ENCODE assay signal across 18 cellular contexts in genomic region chr19:18190278-18190677, GRCh38. TPM values are rescaled to one million over a fixed set of nuclear protein-coding genes. Genes with fewer than 3 reads are reported as not detected.
A peak's percentile ranks its signal among the peaks of the same experiment; 100 is the strongest.
DNase-seq lines count a peak whose midpoint lies in the region; ATAC-seq and TF ChIP-seq lines count a peak whose summit lies in the region.
"Had no signal": no experiment of that assay in that cellular context is flagged by ENCODE, and none has a peak within 500 bp of the region (broad histone marks: within the 10 kb centered on the region; RNA-seq: fewer than 3 reads in every experiment).

No MANE protein-coding gene starts in this region.

- peaks cover 29% of the 10 kb centered on the region for H3K4me1 Mint-ChIP-seq in CD4-positive, alpha-beta T cell (ENCODE audit: low read depth)
- H3K4me1 Mint-ChIP-seq in nephron progenitor cell = peaks cover 34% of the 10 kb centered on the region
- H3K4me1 Mint-ChIP-seq in stimulated activated naive B cell treated with anti-CD40 and anti-IgM and Interleukin-4, amounts not matched to agents 10 μg/mL and 1 μg/mL and 100 μg/mL, for 72 hours = peaks cover 23 to 37% of the 10 kb centered on the region in 2 donors

- TF ChIP-seq CTCF in CD4-positive, alpha-beta T cell (IDR thresholded peaks at IDR 0.05) = no peak
- TF ChIP-seq CTCF in RWPE1 (conservative IDR thresholded peaks at IDR 0.05; ENCODE audit: low read depth) (no peak), nephron progenitor cell (IDR thresholded peaks at IDR 0.05) (no peak)

- H3K27ac Mint-ChIP-seq in CD4-positive, alpha-beta T cell = no peak overlapping the region
- H3K27ac Mint-ChIP-seq in nephron progenitor cell = peak overlapping the region; percentile 36
- no peak overlapping the region for H3K27ac Mint-ChIP-seq in stimulated activated naive B cell treated with anti-CD40 and anti-IgM and Interleukin-4, amounts not matched to agents 10 μg/mL and 1 μg/mL and 100 μg/mL, for 72 hours

- H3K27ac ChIP-seq in CD4-positive, alpha-beta T cell (ENCODE audit: low read depth, low read length) = no peak overlapping the region
- H3K27ac ChIP-seq in RWPE1 = peak overlapping the region; percentile 98
- H3K27ac ChIP-seq: SK-N-MC had no signal

- POLR2A ChIA-PET in CD4-positive, alpha-beta T cell (lab: Charles Lee) = no interaction called here
- POLR2A ChIA-PET in RWPE1 (lab: Yijun Ruan, JAX; ENCODE audit: low non-redundant PET) = no interaction called here

- H3K4me3 Mint-ChIP-seq in CD4-positive, alpha-beta T cell = peak overlapping the region; percentile 20
- no peak overlapping the region for H3K4me3 Mint-ChIP-seq in nephron progenitor cell
- no peak overlapping the region for H3K4me3 Mint-ChIP-seq in stimulated activated naive B cell treated with anti-CD40 and anti-IgM and Interleukin-4, amounts not matched to agents 10 μg/mL and 1 μg/mL and 100 μg/mL, for 72 hours
- H3K4me3 Mint-ChIP-seq: CD14-positive monocyte had no signal

- no peaks in the 10 kb centered on the region for H3K9me3 Mint-ChIP-seq in CD4-positive, alpha-beta T cell
- no peaks in the 10 kb centered on the region for H3K9me3 Mint-ChIP-seq in nephron progenitor cell
- H3K9me3 Mint-ChIP-seq in stimulated activated naive B cell treated with anti-CD40 and anti-IgM and Interleukin-4, amounts not matched to agents 10 μg/mL and 1 μg/mL and 100 μg/mL, for 72 hours = no peaks in the 10 kb centered on the region
- H3K9me3 Mint-ChIP-seq: CD14-positive monocyte had no signal

- DNase-seq in CD4-positive, alpha-beta T cell = no peak
- DNase-seq in RWPE1 (ENCODE audit: low spot score) (no peak), nephron progenitor cell (no peak)
- DNase-seq in stimulated activated naive B cell treated with anti-CD40 and anti-IgM and Interleukin-4, amounts not matched to agents 10 μg/mL and 1 μg/mL and 100 μg/mL, for 72 hours = no peak
- DNase-seq: COR-L47; DMS 273 treated with DMSO at 0.1 percent for 48 hours; GDM1; HCEC 1CT; NCI-H1417; NCI-H187; NCI-H2107; NCI-H510A; NCI-H748 treated with DMSO at 0.1 percent for 48 hours; NK-92 treated with Interleukin-12 subunit alpha and Interleukin-12 subunit beta, amount 100 ng/mL, for 24 hours; SHP77 had no signal

- ATAC-seq in CD4-positive, alpha-beta T cell (ENCODE audit: poor library complexity) = no peak
- no peak for ATAC-seq in HG03565 (IDR thresholded peaks at IDR 0.05; ENCODE audit: unreplicated experiment)
- ATAC-seq in stimulated activated naive B cell treated with anti-CD40 and anti-IgM and Interleukin-4, amounts not matched to agents 10 μg/mL and 1 μg/mL and 100 μg/mL, for 72 hours (replicated peaks) = no peak

- peaks cover 6% of the 10 kb centered on the region for H3K36me3 Mint-ChIP-seq in CD4-positive, alpha-beta T cell (ENCODE audit: low read depth)
- no peaks in the 10 kb centered on the region for H3K36me3 Mint-ChIP-seq in nephron progenitor cell (ENCODE audit: low read depth)
- H3K36me3 Mint-ChIP-seq in stimulated activated naive B cell treated with anti-CD40 and anti-IgM and Interleukin-4, amounts not matched to agents 10 μg/mL and 1 μg/mL and 100 μg/mL, for 72 hours = peaks cover 4 to 7% of the 10 kb centered on the region in 2 donors

- H3K27me3 ChIP-seq in CD4-positive, alpha-beta T cell (ENCODE audit: control insufficient read depth, insufficient read depth, low read length) = no peaks in the 10 kb centered on the region

- CTCF ChIA-PET in CD4-positive, alpha-beta T cell (lab: Charles Lee) = interaction anchor here (4.6 kb wide), 1 partner anchor 63 kb away, joined by 51 read pairs; a partner anchor contains a TSS
- CTCF ChIA-PET in RWPE1 (lab: Yijun Ruan, JAX) = interaction anchor here (0.6 kb wide), 2 partner anchors 9 to 12 kb away, joined by 4 to 5 read pairs; no protein-coding TSS in a partner anchor

- peaks cover 4% of the 10 kb centered on the region for H3K27me3 Mint-ChIP-seq in CD4-positive, alpha-beta T cell
- H3K27me3 Mint-ChIP-seq in nephron progenitor cell (ENCODE audit: low read depth, poor library complexity) = peaks cover 8% of the 10 kb centered on the region
- no peaks in the 10 kb centered on the region for H3K27me3 Mint-ChIP-seq in stimulated activated naive B cell treated with anti-CD40 and anti-IgM and Interleukin-4, amounts not matched to agents 10 μg/mL and 1 μg/mL and 100 μg/mL, for 72 hours

- H3K9me3 ChIP-seq in CD4-positive, alpha-beta T cell (ENCODE audit: control insufficient read depth, low read length) = no peaks in the 10 kb centered on the region

- intact Hi-C loops in CD4-positive, alpha-beta T cell (cut with DNase I, micrococcal nuclease) = loop anchor here (5.0 kb wide), 3 partner anchors 38 to 137 kb away; partner anchors contain the start of gene PIK3R2 (in 1 of the 2)

RNA-seq across cellular contexts. Expression of gene MPV17L2, which starts 2.7 kb away (rescaled TPM):
- 1 to 10 TPM; 2.8 to 3.9 TPM for total RNA-seq in CD4-positive, alpha-beta T cell

RNA-seq across cellular contexts. Expression of gene RAB3A, which starts 13.6 kb away (rescaled TPM):
- 10 to 100 TPM; 28.9 to 31.2 TPM for total RNA-seq in CD4-positive, alpha-beta T cell

RNA-seq across cellular contexts. Expression of gene IFI30, which starts 16.7 kb away (rescaled TPM):
- 10 to 100 TPM; 10.6 to 10.7 TPM for total RNA-seq in CD4-positive, alpha-beta T cell

RNA-seq across cellular contexts. Expression of gene PDE4C, which starts 36.0 kb away (rescaled TPM):
- total RNA-seq in CD4-positive, alpha-beta T cell = not detected

RNA-seq across cellular contexts. Expression of gene PIK3R2, which starts 37.3 kb away (rescaled TPM):
- total RNA-seq in CD4-positive, alpha-beta T cell = 1 to 10 TPM; 4.6 to 5.6 TPM
